9 cellular contexts compared by ENCODE assay signal in genomic region chr6:93418113-93418447, GRCh38. TPM values are rescaled to one million over a fixed set of nuclear protein-coding genes. Genes with fewer than 3 reads are reported as not detected.
DNase-seq lines count a peak whose midpoint lies in the region; ATAC-seq and TF ChIP-seq lines count a peak whose summit lies in the region.
"Had no signal": no experiment of that assay in that cellular context is flagged by ENCODE, and none has a peak within 500 bp of the region (broad histone marks: within the 10 kb centered on the region; RNA-seq: fewer than 3 reads in every experiment).

No MANE protein-coding gene starts in this region.

- H3K23ac ChIP-seq in IMR-90 (ENCODE audit: low read depth, low read length) = no peak overlapping the region

- H3K14ac ChIP-seq in IMR-90 (replicated peaks; ENCODE audit: low read depth, low read length) = no peak overlapping the region

- peak overlapping the region; percentile 26 to 69 (median 65) for H3K4me3 Mint-ChIP-seq in CD4-positive, alpha-beta memory T cell
- H3K4me3 Mint-ChIP-seq in neural progenitor cell = peak overlapping the region; percentile 99

- H4K20me1 ChIP-seq in IMR-90 (ENCODE audit: insufficient read depth, low read length) (no peaks in the 10 kb centered on the region), neural progenitor cell (ENCODE audit: low read depth) (peaks cover 48% of the 10 kb centered on the region)

- H2BK5ac ChIP-seq in IMR-90 (ENCODE audit: low read depth, low read length, poor library complexity, severe bottlenecking) = no peak overlapping the region

- no peaks in the 10 kb centered on the region for H3K27me3 ChIP-seq in CD4-positive, alpha-beta memory T cell (ENCODE audit: insufficient read depth, low read length)
- H3K27me3 ChIP-seq in IMR-90 (ENCODE audit: control insufficient read depth, insufficient read depth, low read length) (peaks cover 29% of the 10 kb centered on the region), duodenal mucosa (ENCODE audit: control insufficient read depth in 1 of 2, insufficient read depth in 2 of 2, low read length in 2 of 2) (peaks cover 33 to 55% of the 10 kb centered on the region in 2 donors), neural progenitor cell (no peaks in the 10 kb centered on the region)

- H3K79me1 ChIP-seq in IMR-90 (ENCODE audit: low read depth in 1 of 2, low read length in 2 of 2) = no peaks in the 10 kb centered on the region

- no peak overlapping the region for H2AFZ ChIP-seq in IMR-90 (replicated peaks; ENCODE audit: low read length, poor library complexity)
- H2AFZ ChIP-seq in neural progenitor cell (replicated peaks) = peak overlapping the region; percentile 73

- no peak overlapping the region for H3K4ac ChIP-seq in IMR-90 (ENCODE audit: low read depth, low read length)

- H3K9ac ChIP-seq in IMR-90 (ENCODE audit: low read depth, low read length) (no peak overlapping the region), duodenal mucosa (ENCODE audit: low read depth in 1 of 2, low read length in 2 of 2) (no peak overlapping the region), neural progenitor cell (peak overlapping the region; percentile 40)

- H3K27ac Mint-ChIP-seq in CD4-positive, alpha-beta memory T cell = no peak overlapping the region
- peak overlapping the region; percentile 29 for H3K27ac Mint-ChIP-seq in neural progenitor cell

- dilution Hi-C loops in IMR-90 (cut with HindIII; ENCODE audit: low sequenced_read_pairs, unreplicated experiment) = no loop called here

- H3K36me3 ChIP-seq in CD4-positive, alpha-beta memory T cell (ENCODE audit: insufficient read depth, low read length) = no peaks in the 10 kb centered on the region
- no peaks in the 10 kb centered on the region for H3K36me3 ChIP-seq in IMR-90 (ENCODE audit: control insufficient read depth, insufficient read depth, low read length)
- H3K36me3 ChIP-seq in duodenal mucosa (ENCODE audit: control insufficient read depth in 1 of 2, insufficient read depth in 2 of 2, low read length in 2 of 2) = no peaks in the 10 kb centered on the region
- H3K36me3 ChIP-seq in neural progenitor cell = no peaks in the 10 kb centered on the region

- H3K79me2 ChIP-seq in neural progenitor cell (ENCODE audit: low read depth) = peaks cover 82% of the 10 kb centered on the region

- TF ChIP-seq CTCF in IMR-90 (conservative IDR thresholded peaks at IDR 0.05; ENCODE audit: low read depth, low read length) (no peak), neural progenitor cell (IDR thresholded peaks at IDR 0.05) (no peak)

- no peak overlapping the region for H4K5ac ChIP-seq in IMR-90 (ENCODE audit: low read depth, low read length)

- H3K9me3 Mint-ChIP-seq in CD4-positive, alpha-beta memory T cell = peaks cover 0 to 11% (median 5%) of the 10 kb centered on the region in 8 donors
- peaks cover 3% of the 10 kb centered on the region for H3K9me3 Mint-ChIP-seq in neural progenitor cell

- no CpG with 5 or more reads among the region's 6 CpGs for WGBS in IMR-90 (ENCODE audit: extremely low coverage in 2 of 2, insufficient read length in 1 of 2), 2 experiments

- no peak overlapping the region for H3K18ac ChIP-seq in IMR-90 (ENCODE audit: low read depth, low read length)

- no peaks in the 10 kb centered on the region for H3K9me3 ChIP-seq in CD4-positive, alpha-beta memory T cell (ENCODE audit: control insufficient read depth in 1 of 2, low read length in 2 of 2)
- H3K9me3 ChIP-seq in IMR-90 (ENCODE audit: control insufficient read depth, insufficient read depth, low read length) (no peaks in the 10 kb centered on the region), duodenal mucosa (ENCODE audit: control insufficient read depth in 1 of 2, low read length in 2 of 2) (no peaks in the 10 kb centered on the region), neural progenitor cell (ENCODE audit: low read depth) (no peaks in the 10 kb centered on the region)

- H3K36me3 Mint-ChIP-seq in CD4-positive, alpha-beta memory T cell = no peaks in the 10 kb centered on the region
- peaks cover 18% of the 10 kb centered on the region for H3K36me3 Mint-ChIP-seq in neural progenitor cell

- no peak overlapping the region for H4K8ac ChIP-seq in IMR-90 (ENCODE audit: low read depth in 2 of 2, low read length in 2 of 2)

- no peak for TF ChIP-seq RAD21 in IMR-90 (IDR thresholded peaks at IDR 0.05; ENCODE audit: low read length)

- ATAC-seq in IMR-90 (ENCODE audit: low read depth) = no peak
- no peak for ATAC-seq in HG03039 (IDR thresholded peaks at IDR 0.05; ENCODE audit: unreplicated experiment)

- H3K27ac ChIP-seq in CD4-positive, alpha-beta memory T cell (ENCODE audit: low read depth, low read length) = no peak overlapping the region
- H3K27ac ChIP-seq in IMR-90 (ENCODE audit: insufficient read depth, low read length) = no peak overlapping the region
- H3K27ac ChIP-seq in duodenal mucosa (ENCODE audit: low read depth, low read length) = no peak overlapping the region
- H3K27ac ChIP-seq in neural progenitor cell = no peak overlapping the region

- TF ChIP-seq POLR2A in IMR-90 (IDR thresholded peaks at IDR 0.05; ENCODE audit: low read depth, low read length) = no peak

- in situ Hi-C loops in IMR-90 (cut with MboI; ENCODE audit: low sequenced_read_pairs) = no loop called here

- H3K4me1 ChIP-seq in CD4-positive, alpha-beta memory T cell (ENCODE audit: insufficient read depth, low read length) = peaks cover 3% of the 10 kb centered on the region
- H3K4me1 ChIP-seq in IMR-90 (ENCODE audit: control insufficient read depth, insufficient read depth, low read length) (no peaks in the 10 kb centered on the region; the same call in 1 of the 2 replicates), duodenal mucosa (ENCODE audit: control insufficient read depth in 1 of 2, insufficient read depth in 2 of 2, low read length in 2 of 2) (peaks cover 14 to 18% of the 10 kb centered on the region in 2 donors), neural progenitor cell (peaks cover 30% of the 10 kb centered on the region)

- H3K9me1 ChIP-seq in IMR-90 (ENCODE audit: insufficient read depth, low read length) = no peaks in the 10 kb centered on the region

- H2BK20ac ChIP-seq in IMR-90 (ENCODE audit: low read depth, low read length) = no peak overlapping the region

- peaks cover 6 to 32% (median 17%) of the 10 kb centered on the region in 4 donors for H3K4me1 Mint-ChIP-seq in CD4-positive, alpha-beta memory T cell
- peaks cover 31% of the 10 kb centered on the region for H3K4me1 Mint-ChIP-seq in neural progenitor cell

- H2AK5ac ChIP-seq in IMR-90 (ENCODE audit: low read depth, low read length) = no peak overlapping the region

- intact Hi-C loops in CD4-positive, alpha-beta memory T cell (cut with micrococcal nuclease) = no loop called here
- intact Hi-C loops in IMR-90 (cut with micrococcal nuclease) = loop anchor here (10.0 kb wide), 1 partner anchor 1983 kb away; no protein-coding TSS in a partner anchor

- no peak overlapping the region for H3K4me3 ChIP-seq in CD4-positive, alpha-beta memory T cell (ENCODE audit: low read length in 2 of 2)
- no peak overlapping the region for H3K4me3 ChIP-seq in IMR-90 (ENCODE audit: insufficient read depth, low read depth, low read length)
- H3K4me3 ChIP-seq in duodenal mucosa (ENCODE audit: low read depth in 1 of 2, low read length in 2 of 2) = peak overlapping the region; percentile 70 to 76
- H3K4me3 ChIP-seq in neural progenitor cell = peak overlapping the region; percentile 99

- H2BK15ac ChIP-seq in IMR-90 (ENCODE audit: low read depth, low read length) = no peak overlapping the region

- no peak overlapping the region for H2BK120ac ChIP-seq in IMR-90 (ENCODE audit: low read depth, low read length)

- H4K91ac ChIP-seq in IMR-90 (ENCODE audit: insufficient read depth, low read depth, low read length) = no peak overlapping the region

- no peak overlapping the region for H3K56ac ChIP-seq in IMR-90 (ENCODE audit: extremely low read depth, insufficient read depth, low read length)

- DNase-seq in CD4-positive, alpha-beta memory T cell = no peak
- DNase-seq in IMR-90 (no peak), neural progenitor cell (ENCODE audit: low spot score) (no peak), SW 1271 (lab: John Stamatoyannopoulos, UW) (no peak), epidermal melanocyte (ENCODE audit: insufficient read length, low spot score) (no peak)
- no peak for DNase-seq in effector CD4-positive, alpha-beta T cell
- DNase-seq: activated naive CD4-positive, alpha-beta T cell treated with anti-CD3 and anti-CD28 coated beads, Interleukin-2, amount 50 U/mL, for 16 hours had no signal

- CTCF ChIA-PET in CD4-positive, alpha-beta memory T cell (lab: Charles Lee; ENCODE audit: partially characterized antibody) = no interaction called here
- CTCF ChIA-PET in IMR-90 (lab: Yijun Ruan, JAX) = no interaction called here

- peaks cover 40% of the 10 kb centered on the region for H3F3A ChIP-seq in neural progenitor cell (ENCODE audit: low read depth)

- no peak overlapping the region for H2AK9ac ChIP-seq in IMR-90 (replicated peaks; ENCODE audit: low read depth, low read length, poor library complexity)

- H3K27me3 Mint-ChIP-seq in CD4-positive, alpha-beta memory T cell = peaks cover 32 to 38% of the 10 kb centered on the region in 2 donors
- H3K27me3 Mint-ChIP-seq in neural progenitor cell (ENCODE audit: insufficient read depth, low read depth) = peaks cover 5% of the 10 kb centered on the region

- H3K4me2 ChIP-seq in IMR-90 (ENCODE audit: low read depth, low read length) = peak overlapping the region; percentile 85
- peak overlapping the region; percentile 92 for H3K4me2 ChIP-seq in neural progenitor cell

- POLR2A ChIA-PET in CD4-positive, alpha-beta memory T cell (lab: Charles Lee; ENCODE audit: partially characterized antibody) = no interaction called here
- POLR2A ChIA-PET in IMR-90 (lab: Charles Lee; ENCODE audit: unreplicated experiment) = no interaction called here

- BruUV-seq in IMR-90 (replicated peaks; lab: Mats Ljungman, UMichigan) = no TSS peak

TF ChIP-seq in IMR-90, 13 proteins besides CTCF, POLR2A, EP300 and RAD21 (continues in another document):
- TF ChIP-seq MAZ (IDR thresholded peaks at IDR 0.05; ENCODE audit: borderline replicate concordance, low read depth, low read length) = no peak
- TF ChIP-seq NFE2L2 (IDR thresholded peaks at IDR 0.05; ENCODE audit: low read depth, low read length) = no peak
- TF ChIP-seq CHD1 (IDR thresholded peaks at IDR 0.05; ENCODE audit: low read depth, low read length) = no peak
- no peak for TF ChIP-seq USF2 (IDR thresholded peaks at IDR 0.05; ENCODE audit: low read depth, low read length)

RNA-seq across cellular contexts. Expression of gene EPHA7, which starts 1.3 kb away (rescaled TPM):
- not detected for total RNA-seq in CD4-positive, alpha-beta memory T cell
- not detected for polyA plus RNA-seq in CD4-positive, alpha-beta memory T cell
- total RNA-seq in IMR-90 (2012; rRNA removed) (not detected in 2 replicates), neural progenitor cell (ENCODE audit: low replicate concordance) (47.6 and 80.7 TPM in 2 replicates)
- polyA plus RNA-seq in IMR-90 (2012; rRNA removed) = not detected in 2 replicates
- polyA plus RNA-seq in IMR-90 (2012; cell fraction: cytosol; rRNA removed) = not detected in 2 replicates
- not detected in 2 replicates for polyA plus RNA-seq in IMR-90 (2012; cell fraction: nucleus; rRNA removed; ENCODE audit: low replicate concordance)

Comparison
In these comparisons a context has a peak if more than half of its experiments do, and no peak if none do; other contexts are left out.
1. H3K4me3 ChIP-seq: peak in duodenal mucosa (2 of 2) and neural progenitor cell (single experiment); none in CD4-positive, alpha-beta memory T cell (0 of 2) and IMR-90 (single experiment).
2. RNA of gene EPHA7, which starts 1.3 kb away (total RNA-seq): 47.6 to 80.7 TPM in neural progenitor cell; not detected in CD4-positive, alpha-beta memory T cell and not detected in IMR-90; every median in the first group is over 10 times any median in the second.